ENCODE assay signal across 8 cellular contexts in the genomic region with DNA sequence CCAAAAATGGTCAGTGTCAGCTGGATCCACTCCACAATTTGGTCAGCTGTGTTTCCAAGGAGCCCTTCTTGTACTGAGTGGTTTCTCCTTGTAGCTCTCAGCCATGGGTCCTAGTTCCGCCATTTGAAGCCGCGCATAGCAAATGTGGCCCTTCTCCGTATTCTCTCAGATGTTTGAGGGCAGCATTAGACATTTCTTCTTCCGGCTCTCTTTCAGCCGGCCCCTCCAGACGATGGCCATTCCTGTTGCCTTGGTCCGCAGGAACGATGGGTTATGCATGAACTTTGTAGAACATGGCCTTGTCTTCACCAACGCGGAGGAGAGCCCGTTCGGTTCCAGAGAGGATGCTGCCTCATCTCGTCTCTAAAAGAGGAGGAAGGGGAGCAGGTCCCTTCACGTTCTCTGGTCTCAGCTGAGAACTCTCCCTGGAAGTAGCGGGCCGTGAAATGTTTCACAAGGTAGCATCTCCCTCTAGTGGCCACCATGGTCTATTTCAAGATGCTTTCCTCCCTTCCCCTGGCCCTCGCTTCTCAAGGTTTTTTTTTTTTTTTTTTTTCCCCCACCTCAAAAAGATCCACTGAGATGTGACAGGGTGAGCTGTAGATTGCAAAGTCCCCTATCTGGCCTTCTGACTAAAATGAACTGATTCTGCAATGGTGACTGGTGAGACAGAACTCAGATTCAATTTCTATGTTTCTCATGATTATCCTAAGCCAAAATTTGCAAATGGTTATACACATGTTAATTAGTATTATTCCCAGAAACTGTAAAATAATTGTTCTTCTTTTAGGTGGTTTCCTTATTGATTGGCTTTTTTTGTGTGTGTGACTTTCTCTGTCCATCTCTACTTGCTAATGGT. TPM values are rescaled to one million over a fixed set of nuclear protein-coding genes. Genes with fewer than 3 reads are reported as not detected.
DNase-seq lines count a peak whose midpoint lies in the region; ATAC-seq and TF ChIP-seq lines count a peak whose summit lies in the region.

No MANE protein-coding gene starts in this region.

- TF ChIP-seq CTCF in KMS-11 (conservative IDR thresholded peaks at IDR 0.05; ENCODE audit: low read depth, low read length) (peak; percentile 61), fibroblast of pulmonary artery (IDR thresholded peaks at IDR 0.05; ENCODE audit: low read length, missing control alignments) (peak; percentile 75), nephron progenitor cell (IDR thresholded peaks at IDR 0.05) (peak; percentile 52)

- peaks cover 39% of the 10 kb centered on the region for H3K4me1 Mint-ChIP-seq in activated T-helper 1 cell treated with anti-CD3 and anti-CD28 coated beads, Interleukin-12 subunit alpha, Interleukin-12 subunit beta, Interleukin-2, Interleukin-4 antibody, amounts not matched to agents 30 ng/mL and 10 ng/mL and 1 ng/mL, durations not matched to agents 14 hours and 24 hours and 36 hours (ENCODE audit: low read depth)
- H3K4me1 Mint-ChIP-seq in nephron progenitor cell: peaks cover 11% of the 10 kb centered on the region
- H3K4me1 Mint-ChIP-seq in stimulated activated naive CD8-positive, alpha-beta T cell treated with anti-CD3 and anti-CD28 coated beads, Interleukin-15, amount 100 ng/mL, for 72 hours: peaks cover 23% of the 10 kb centered on the region

- H3K9me3 Mint-ChIP-seq in activated T-helper 1 cell treated with anti-CD3 and anti-CD28 coated beads, Interleukin-12 subunit alpha, Interleukin-12 subunit beta, Interleukin-2, Interleukin-4 antibody, amounts not matched to agents 30 ng/mL and 10 ng/mL and 1 ng/mL, durations not matched to agents 14 hours and 24 hours and 36 hours: no peaks in the 10 kb centered on the region
- H3K9me3 Mint-ChIP-seq in nephron progenitor cell: no peaks in the 10 kb centered on the region
- H3K9me3 Mint-ChIP-seq in stimulated activated naive CD8-positive, alpha-beta T cell treated with anti-CD3 and anti-CD28 coated beads, Interleukin-15, amount 100 ng/mL, for 72 hours: no peaks in the 10 kb centered on the region

- H3K79me2 ChIP-seq in KMS-11 (ENCODE audit: insufficient read depth, low read depth): no peaks in the 10 kb centered on the region

- H3K4me2 ChIP-seq in KMS-11: peak overlapping the region; percentile 62

- H3K4me3 ChIP-seq in KMS-11 (IDR thresholded peaks at IDR 0.05; ENCODE audit: insufficient read depth, low read depth, low read length) (no peak overlapping the region), fibroblast of pulmonary artery (replicated peaks; ENCODE audit: low read depth, low read length) (peak overlapping the region; percentile 57)

- no peaks in the 10 kb centered on the region for H4K20me1 ChIP-seq in KMS-11 (ENCODE audit: insufficient read depth)

- no peak overlapping the region for H3K9ac ChIP-seq in KMS-11

- H3K4me1 ChIP-seq in KMS-11 (ENCODE audit: low read depth, poor library complexity, severe bottlenecking): no peaks in the 10 kb centered on the region

- H3K27me3 ChIP-seq in KMS-11 (ENCODE audit: insufficient read depth, low read depth): no peaks in the 10 kb centered on the region

- peak; percentile 71 for ATAC-seq in GM21515 (IDR thresholded peaks at IDR 0.05; ENCODE audit: unreplicated experiment)
- ATAC-seq in stimulated activated naive CD8-positive, alpha-beta T cell treated with anti-CD3 and anti-CD28 coated beads, Interleukin-15, amount 100 ng/mL, for 72 hours: peak; percentile 89

- H2AFZ ChIP-seq in KMS-11 (ENCODE audit: low read depth): peak overlapping the region; percentile 84

- intact Hi-C loops in activated T-helper 1 cell treated with anti-CD3 and anti-CD28 coated beads, Interleukin-12 subunit alpha, Interleukin-12 subunit beta, Interleukin-2, Interleukin-4 antibody, amounts not matched to agents 30 ng/mL and 10 ng/mL and 1 ng/mL, durations not matched to agents 14 hours and 24 hours and 36 hours (cut with micrococcal nuclease): loop anchor here (1.0 to 10.0 kb wide), 7 partner anchors 54 to 406 kb away; partner anchors contain the start of genes ALG9, CFAP68, DLAT and FDXACB1

- H3K36me3 Mint-ChIP-seq in activated T-helper 1 cell treated with anti-CD3 and anti-CD28 coated beads, Interleukin-12 subunit alpha, Interleukin-12 subunit beta, Interleukin-2, Interleukin-4 antibody, amounts not matched to agents 30 ng/mL and 10 ng/mL and 1 ng/mL, durations not matched to agents 14 hours and 24 hours and 36 hours (ENCODE audit: low read depth): no peaks in the 10 kb centered on the region
- H3K36me3 Mint-ChIP-seq in nephron progenitor cell (ENCODE audit: low read depth): no peaks in the 10 kb centered on the region

- DNase-seq in COLO829 (ENCODE audit: low spot score) (peak; percentile 67), RPMI7951 (ENCODE audit: low read depth) (peak; percentile 76), fibroblast of pulmonary artery (ENCODE audit: low read depth) (peak; percentile 89), nephron progenitor cell (peak; percentile 62)
- peak; percentile 64 for DNase-seq in activated T-helper 1 cell treated with anti-CD3 and anti-CD28 coated beads, Interleukin-12 subunit alpha, Interleukin-12 subunit beta, Interleukin-2, Interleukin-4 antibody, amounts not matched to agents 30 ng/mL and 10 ng/mL and 1 ng/mL, durations not matched to agents 14 hours and 24 hours and 36 hours (ENCODE audit: low spot score)
- peak; percentile 71 to 72 for DNase-seq in stimulated activated naive CD8-positive, alpha-beta T cell treated with anti-CD3 and anti-CD28 coated beads, Interleukin-15, amount 100 ng/mL, for 72 hours

- H3K36me3 ChIP-seq in KMS-11 (ENCODE audit: insufficient read depth): no peaks in the 10 kb centered on the region

- H3K27ac ChIP-seq in KMS-11: no peak overlapping the region

- peak overlapping the region; percentile 85 for H3K4me3 Mint-ChIP-seq in activated T-helper 1 cell treated with anti-CD3 and anti-CD28 coated beads, Interleukin-12 subunit alpha, Interleukin-12 subunit beta, Interleukin-2, Interleukin-4 antibody, amounts not matched to agents 30 ng/mL and 10 ng/mL and 1 ng/mL, durations not matched to agents 14 hours and 24 hours and 36 hours
- H3K4me3 Mint-ChIP-seq in nephron progenitor cell: peak overlapping the region; percentile 86
- H3K4me3 Mint-ChIP-seq in stimulated activated naive CD8-positive, alpha-beta T cell treated with anti-CD3 and anti-CD28 coated beads, Interleukin-15, amount 100 ng/mL, for 72 hours: peak overlapping the region; percentile 87 to 89

- peak overlapping the region; percentile 77 for H3K27ac Mint-ChIP-seq in activated T-helper 1 cell treated with anti-CD3 and anti-CD28 coated beads, Interleukin-12 subunit alpha, Interleukin-12 subunit beta, Interleukin-2, Interleukin-4 antibody, amounts not matched to agents 30 ng/mL and 10 ng/mL and 1 ng/mL, durations not matched to agents 14 hours and 24 hours and 36 hours
- no peak overlapping the region for H3K27ac Mint-ChIP-seq in nephron progenitor cell
- H3K27ac Mint-ChIP-seq in stimulated activated naive CD8-positive, alpha-beta T cell treated with anti-CD3 and anti-CD28 coated beads, Interleukin-15, amount 100 ng/mL, for 72 hours: peak overlapping the region; percentile 30 to 93

- H3K27me3 Mint-ChIP-seq in activated T-helper 1 cell treated with anti-CD3 and anti-CD28 coated beads, Interleukin-12 subunit alpha, Interleukin-12 subunit beta, Interleukin-2, Interleukin-4 antibody, amounts not matched to agents 30 ng/mL and 10 ng/mL and 1 ng/mL, durations not matched to agents 14 hours and 24 hours and 36 hours (ENCODE audit: insufficient read depth): peaks cover 4% of the 10 kb centered on the region
- H3K27me3 Mint-ChIP-seq in nephron progenitor cell (ENCODE audit: low read depth, poor library complexity): peaks cover 8% of the 10 kb centered on the region
- H3K27me3 Mint-ChIP-seq in stimulated activated naive CD8-positive, alpha-beta T cell treated with anti-CD3 and anti-CD28 coated beads, Interleukin-15, amount 100 ng/mL, for 72 hours: no peaks in the 10 kb centered on the region

RNA-seq across cellular contexts. Expression of gene PLET1, which starts 19.8 kb away (rescaled TPM):
- not detected in 2 replicates for total RNA-seq in RPMI7951 (2014; rRNA removed; shearing (Covaris generic))
- total RNA-seq in activated T-helper 1 cell treated with anti-CD3 and anti-CD28 coated beads, Interleukin-12 subunit alpha, Interleukin-12 subunit beta, Interleukin-2, Interleukin-4 antibody, amounts not matched to agents 30 ng/mL and 10 ng/mL and 1 ng/mL, durations not matched to agents 14 hours and 24 hours and 36 hours: not detected in 2 replicates

RNA-seq across cellular contexts. Expression of gene PTS, which starts 54.3 kb away (rescaled TPM):
- total RNA-seq in RPMI7951 (2014; rRNA removed; shearing (Covaris generic)): 78.1 and 80.6 TPM in 2 replicates
- total RNA-seq in activated T-helper 1 cell treated with anti-CD3 and anti-CD28 coated beads, Interleukin-12 subunit alpha, Interleukin-12 subunit beta, Interleukin-2, Interleukin-4 antibody, amounts not matched to agents 30 ng/mL and 10 ng/mL and 1 ng/mL, durations not matched to agents 14 hours and 24 hours and 36 hours: 28.9 and 35.0 TPM in 2 replicates
